In the genomic region with DNA sequence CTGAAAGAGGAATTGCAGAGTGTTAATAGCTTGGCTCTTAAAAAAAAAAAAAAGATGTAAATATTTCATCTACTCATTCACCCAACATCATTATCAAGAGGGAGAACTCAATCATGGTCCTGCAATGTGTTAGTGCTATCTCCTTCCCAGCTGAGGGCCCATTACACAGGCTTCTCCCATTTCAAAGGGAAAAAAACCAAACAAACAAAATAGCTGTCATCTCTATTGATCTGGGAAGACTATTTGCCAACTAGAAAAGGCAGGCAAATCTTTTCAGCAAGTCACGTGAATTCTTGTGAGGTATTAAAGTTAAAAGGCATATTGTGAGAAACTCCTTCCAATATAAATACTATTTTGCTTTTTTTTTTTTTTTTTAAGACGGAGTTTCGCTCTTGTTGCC, we compare ENCODE assay signal across 1 cellular context.
TF ChIP-seq lines count a peak whose summit lies in the region.

No MANE protein-coding gene starts in this region.

TF ChIP-seq in HepG2, 621 proteins besides CTCF, POLR2A, EP300 and RAD21 (continued from another document and continues in another):
- TF ChIP-seq, protein P1, sequence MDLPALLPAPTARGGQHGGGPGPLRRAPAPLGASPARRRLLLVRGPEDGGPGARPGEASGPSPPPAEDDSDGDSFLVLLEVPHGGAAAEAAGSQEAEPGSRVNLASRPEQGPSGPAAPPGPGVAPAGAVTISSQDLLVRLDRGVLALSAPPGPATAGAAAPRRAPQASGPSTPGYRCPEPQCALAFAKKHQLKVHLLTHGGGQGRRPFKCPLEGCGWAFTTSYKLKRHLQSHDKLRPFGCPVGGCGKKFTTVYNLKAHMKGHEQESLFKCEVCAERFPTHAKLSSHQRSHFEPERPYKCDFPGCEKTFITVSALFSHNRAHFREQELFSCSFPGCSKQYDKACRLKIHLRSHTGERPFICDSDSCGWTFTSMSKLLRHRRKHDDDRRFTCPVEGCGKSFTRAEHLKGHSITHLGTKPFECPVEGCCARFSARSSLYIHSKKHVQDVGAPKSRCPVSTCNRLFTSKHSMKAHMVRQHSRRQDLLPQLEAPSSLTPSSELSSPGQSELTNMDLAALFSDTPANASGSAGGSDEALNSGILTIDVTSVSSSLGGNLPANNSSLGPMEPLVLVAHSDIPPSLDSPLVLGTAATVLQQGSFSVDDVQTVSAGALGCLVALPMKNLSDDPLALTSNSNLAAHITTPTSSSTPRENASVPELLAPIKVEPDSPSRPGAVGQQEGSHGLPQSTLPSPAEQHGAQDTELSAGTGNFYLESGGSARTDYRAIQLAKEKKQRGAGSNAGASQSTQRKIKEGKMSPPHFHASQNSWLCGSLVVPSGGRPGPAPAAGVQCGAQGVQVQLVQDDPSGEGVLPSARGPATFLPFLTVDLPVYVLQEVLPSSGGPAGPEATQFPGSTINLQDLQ (CRISPR knock-in tag; IDR thresholded peaks at IDR 0.05) = no peak
- TF ChIP-seq ZFP36 (IDR thresholded peaks at IDR 0.05; ENCODE audit: borderline replicate concordance, low read depth, low read length, partially characterized antibody) (no peak), NKX3-1 (CRISPR knock-in tag; IDR thresholded peaks at IDR 0.05) (no peak), SRSF4 (IDR thresholded peaks at IDR 0.05; ENCODE audit: low read depth, low read length, poor library complexity, severe bottlenecking) (no peak), NR2C2 (CRISPR knock-in tag; IDR thresholded peaks at IDR 0.05; ENCODE audit: borderline replicate concordance) (no peak), REPIN1 (CRISPR knock-in tag; IDR thresholded peaks at IDR 0.05; ENCODE audit: borderline replicate concordance, low read depth) (peak; percentile 21; the same call in 1 of the 2 replicates), ESRRA (CRISPR knock-in tag; IDR thresholded peaks at IDR 0.05; ENCODE audit: low read depth) (no peak), ZNF670 (CRISPR knock-in tag; IDR thresholded peaks at IDR 0.05; ENCODE audit: borderline replicate concordance) (0 out of 2 replicates have a peak, but pooled peaks have one; percentile 27), MYC (CRISPR knock-in tag; IDR thresholded peaks at IDR 0.05; ENCODE audit: borderline replicate concordance) (no peak), ZNF616 (CRISPR knock-in tag; IDR thresholded peaks at IDR 0.05; ENCODE audit: low read depth) (no peak), CEBPG (CRISPR knock-in tag; IDR thresholded peaks at IDR 0.05) (0 out of 2 replicates have a peak, but pooled peaks have one; percentile 22), ETV6 (CRISPR knock-in tag; conservative IDR thresholded peaks at IDR 0.05) (no peak), NFYB (CRISPR knock-in tag; IDR thresholded peaks at IDR 0.05) (no peak), TEAD2 (CRISPR knock-in tag; IDR thresholded peaks at IDR 0.05) (no peak), TBX3 (IDR thresholded peaks at IDR 0.05; ENCODE audit: borderline replicate concordance) (peak; percentile 96), ZSCAN25 (CRISPR knock-in tag; IDR thresholded peaks at IDR 0.05) (no peak), EZH2 (conservative IDR thresholded peaks at IDR 0.05; ENCODE audit: low read depth, low read length) (no peak), ZNF343 (CRISPR knock-in tag; IDR thresholded peaks at IDR 0.05) (no peak), MEIS2 (CRISPR knock-in tag; IDR thresholded peaks at IDR 0.05) (no peak), ZBTB21 (CRISPR knock-in tag; IDR thresholded peaks at IDR 0.05) (no peak), ZNF737 (CRISPR knock-in tag; IDR thresholded peaks at IDR 0.05; ENCODE audit: borderline replicate concordance) (no peak), ZNF296 (CRISPR knock-in tag; conservative IDR thresholded peaks at IDR 0.05) (no peak), MIER3 (CRISPR knock-in tag; IDR thresholded peaks at IDR 0.05; ENCODE audit: borderline replicate concordance) (peak; percentile 47; the same call in 1 of the 2 replicates), ZNF546 (CRISPR knock-in tag; conservative IDR thresholded peaks at IDR 0.05) (no peak), ZNF143 (CRISPR knock-in tag; IDR thresholded peaks at IDR 0.05) (no peak), ZNF34 (CRISPR knock-in tag; IDR thresholded peaks at IDR 0.05; ENCODE audit: borderline replicate concordance) (no peak), ZNF441 (CRISPR knock-in tag; IDR thresholded peaks at IDR 0.05; ENCODE audit: borderline replicate concordance) (no peak), MED1 (CRISPR knock-in tag; IDR thresholded peaks at IDR 0.05) (peak; percentile 72), GPN1 (CRISPR knock-in tag; IDR thresholded peaks at IDR 0.05; ENCODE audit: borderline replicate concordance) (no peak), HDAC1 (CRISPR knock-in tag; IDR thresholded peaks at IDR 0.05) (peak; percentile 83), HMG20A (CRISPR knock-in tag; IDR thresholded peaks at IDR 0.05; ENCODE audit: borderline replicate concordance) (peak; percentile 70; the same call in 1 of the 2 replicates), KAT7 (CRISPR knock-in tag; IDR thresholded peaks at IDR 0.05; ENCODE audit: borderline replicate concordance) (no peak)
- TF ChIP-seq, protein P2, sequence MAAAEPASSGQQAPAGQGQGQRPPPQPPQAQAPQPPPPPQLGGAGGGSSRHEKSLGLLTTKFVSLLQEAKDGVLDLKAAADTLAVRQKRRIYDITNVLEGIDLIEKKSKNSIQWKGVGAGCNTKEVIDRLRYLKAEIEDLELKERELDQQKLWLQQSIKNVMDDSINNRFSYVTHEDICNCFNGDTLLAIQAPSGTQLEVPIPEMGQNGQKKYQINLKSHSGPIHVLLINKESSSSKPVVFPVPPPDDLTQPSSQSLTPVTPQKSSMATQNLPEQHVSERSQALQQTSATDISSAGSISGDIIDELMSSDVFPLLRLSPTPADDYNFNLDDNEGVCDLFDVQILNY (CRISPR knock-in tag; conservative IDR thresholded peaks at IDR 0.05) = no peak
- TF ChIP-seq, protein P3, sequence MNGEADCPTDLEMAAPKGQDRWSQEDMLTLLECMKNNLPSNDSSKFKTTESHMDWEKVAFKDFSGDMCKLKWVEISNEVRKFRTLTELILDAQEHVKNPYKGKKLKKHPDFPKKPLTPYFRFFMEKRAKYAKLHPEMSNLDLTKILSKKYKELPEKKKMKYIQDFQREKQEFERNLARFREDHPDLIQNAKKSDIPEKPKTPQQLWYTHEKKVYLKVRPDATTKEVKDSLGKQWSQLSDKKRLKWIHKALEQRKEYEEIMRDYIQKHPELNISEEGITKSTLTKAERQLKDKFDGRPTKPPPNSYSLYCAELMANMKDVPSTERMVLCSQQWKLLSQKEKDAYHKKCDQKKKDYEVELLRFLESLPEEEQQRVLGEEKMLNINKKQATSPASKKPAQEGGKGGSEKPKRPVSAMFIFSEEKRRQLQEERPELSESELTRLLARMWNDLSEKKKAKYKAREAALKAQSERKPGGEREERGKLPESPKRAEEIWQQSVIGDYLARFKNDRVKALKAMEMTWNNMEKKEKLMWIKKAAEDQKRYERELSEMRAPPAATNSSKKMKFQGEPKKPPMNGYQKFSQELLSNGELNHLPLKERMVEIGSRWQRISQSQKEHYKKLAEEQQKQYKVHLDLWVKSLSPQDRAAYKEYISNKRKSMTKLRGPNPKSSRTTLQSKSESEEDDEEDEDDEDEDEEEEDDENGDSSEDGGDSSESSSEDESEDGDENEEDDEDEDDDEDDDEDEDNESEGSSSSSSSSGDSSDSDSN (CRISPR knock-in tag; IDR thresholded peaks at IDR 0.05) = no peak
- TF ChIP-seq, protein P4, sequence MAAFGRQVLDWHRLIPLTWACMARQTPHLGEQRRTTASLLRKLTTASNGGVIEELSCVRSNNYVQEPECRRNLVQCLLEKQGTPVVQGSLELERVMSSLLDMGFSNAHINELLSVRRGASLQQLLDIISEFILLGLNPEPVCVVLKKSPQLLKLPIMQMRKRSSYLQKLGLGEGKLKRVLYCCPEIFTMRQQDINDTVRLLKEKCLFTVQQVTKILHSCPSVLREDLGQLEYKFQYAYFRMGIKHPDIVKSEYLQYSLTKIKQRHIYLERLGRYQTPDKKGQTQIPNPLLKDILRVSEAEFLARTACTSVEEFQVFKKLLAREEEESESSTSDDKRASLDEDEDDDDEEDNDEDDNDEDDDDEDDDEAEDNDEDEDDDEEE (CRISPR knock-in tag; IDR thresholded peaks at IDR 0.05) = no peak
- TF ChIP-seq, protein P5, sequence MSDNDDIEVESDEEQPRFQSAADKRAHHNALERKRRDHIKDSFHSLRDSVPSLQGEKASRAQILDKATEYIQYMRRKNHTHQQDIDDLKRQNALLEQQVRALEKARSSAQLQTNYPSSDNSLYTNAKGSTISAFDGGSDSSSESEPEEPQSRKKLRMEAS (IDR thresholded peaks at IDR 0.05) = peak; percentile 22; the same call in 1 of the 2 replicates
- TF ChIP-seq, protein P6, sequence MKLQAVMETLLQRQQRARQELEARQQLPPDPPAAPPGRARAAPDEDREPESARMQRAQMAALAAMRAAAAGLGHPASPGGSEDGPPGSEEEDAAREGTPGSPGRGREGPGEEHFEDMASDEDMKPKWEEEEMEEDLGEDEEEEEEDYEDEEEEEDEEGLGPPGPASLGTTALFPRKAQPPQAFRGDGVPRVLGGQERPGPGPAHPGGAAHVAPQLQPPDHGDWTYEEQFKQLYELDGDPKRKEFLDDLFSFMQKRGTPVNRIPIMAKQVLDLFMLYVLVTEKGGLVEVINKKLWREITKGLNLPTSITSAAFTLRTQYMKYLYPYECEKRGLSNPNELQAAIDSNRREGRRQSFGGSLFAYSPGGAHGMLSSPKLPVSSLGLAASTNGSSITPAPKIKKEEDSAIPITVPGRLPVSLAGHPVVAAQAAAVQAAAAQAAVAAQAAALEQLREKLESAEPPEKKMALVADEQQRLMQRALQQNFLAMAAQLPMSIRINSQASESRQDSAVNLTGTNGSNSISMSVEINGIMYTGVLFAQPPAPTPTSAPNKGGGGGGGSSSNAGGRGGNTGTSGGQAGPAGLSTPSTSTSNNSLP (IDR thresholded peaks at IDR 0.05; ENCODE audit: low read depth, low read length) = peak; percentile 54; the same call in 1 of the 2 replicates
- TF ChIP-seq, protein P7, sequence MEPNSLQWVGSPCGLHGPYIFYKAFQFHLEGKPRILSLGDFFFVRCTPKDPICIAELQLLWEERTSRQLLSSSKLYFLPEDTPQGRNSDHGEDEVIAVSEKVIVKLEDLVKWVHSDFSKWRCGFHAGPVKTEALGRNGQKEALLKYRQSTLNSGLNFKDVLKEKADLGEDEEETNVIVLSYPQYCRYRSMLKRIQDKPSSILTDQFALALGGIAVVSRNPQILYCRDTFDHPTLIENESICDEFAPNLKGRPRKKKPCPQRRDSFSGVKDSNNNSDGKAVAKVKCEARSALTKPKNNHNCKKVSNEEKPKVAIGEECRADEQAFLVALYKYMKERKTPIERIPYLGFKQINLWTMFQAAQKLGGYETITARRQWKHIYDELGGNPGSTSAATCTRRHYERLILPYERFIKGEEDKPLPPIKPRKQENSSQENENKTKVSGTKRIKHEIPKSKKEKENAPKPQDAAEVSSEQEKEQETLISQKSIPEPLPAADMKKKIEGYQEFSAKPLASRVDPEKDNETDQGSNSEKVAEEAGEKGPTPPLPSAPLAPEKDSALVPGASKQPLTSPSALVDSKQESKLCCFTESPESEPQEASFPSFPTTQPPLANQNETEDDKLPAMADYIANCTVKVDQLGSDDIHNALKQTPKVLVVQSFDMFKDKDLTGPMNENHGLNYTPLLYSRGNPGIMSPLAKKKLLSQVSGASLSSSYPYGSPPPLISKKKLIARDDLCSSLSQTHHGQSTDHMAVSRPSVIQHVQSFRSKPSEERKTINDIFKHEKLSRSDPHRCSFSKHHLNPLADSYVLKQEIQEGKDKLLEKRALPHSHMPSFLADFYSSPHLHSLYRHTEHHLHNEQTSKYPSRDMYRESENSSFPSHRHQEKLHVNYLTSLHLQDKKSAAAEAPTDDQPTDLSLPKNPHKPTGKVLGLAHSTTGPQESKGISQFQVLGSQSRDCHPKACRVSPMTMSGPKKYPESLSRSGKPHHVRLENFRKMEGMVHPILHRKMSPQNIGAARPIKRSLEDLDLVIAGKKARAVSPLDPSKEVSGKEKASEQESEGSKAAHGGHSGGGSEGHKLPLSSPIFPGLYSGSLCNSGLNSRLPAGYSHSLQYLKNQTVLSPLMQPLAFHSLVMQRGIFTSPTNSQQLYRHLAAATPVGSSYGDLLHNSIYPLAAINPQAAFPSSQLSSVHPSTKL (CRISPR knock-in tag; IDR thresholded peaks at IDR 0.05) = peak; percentile 96
- TF ChIP-seq, protein P8, sequence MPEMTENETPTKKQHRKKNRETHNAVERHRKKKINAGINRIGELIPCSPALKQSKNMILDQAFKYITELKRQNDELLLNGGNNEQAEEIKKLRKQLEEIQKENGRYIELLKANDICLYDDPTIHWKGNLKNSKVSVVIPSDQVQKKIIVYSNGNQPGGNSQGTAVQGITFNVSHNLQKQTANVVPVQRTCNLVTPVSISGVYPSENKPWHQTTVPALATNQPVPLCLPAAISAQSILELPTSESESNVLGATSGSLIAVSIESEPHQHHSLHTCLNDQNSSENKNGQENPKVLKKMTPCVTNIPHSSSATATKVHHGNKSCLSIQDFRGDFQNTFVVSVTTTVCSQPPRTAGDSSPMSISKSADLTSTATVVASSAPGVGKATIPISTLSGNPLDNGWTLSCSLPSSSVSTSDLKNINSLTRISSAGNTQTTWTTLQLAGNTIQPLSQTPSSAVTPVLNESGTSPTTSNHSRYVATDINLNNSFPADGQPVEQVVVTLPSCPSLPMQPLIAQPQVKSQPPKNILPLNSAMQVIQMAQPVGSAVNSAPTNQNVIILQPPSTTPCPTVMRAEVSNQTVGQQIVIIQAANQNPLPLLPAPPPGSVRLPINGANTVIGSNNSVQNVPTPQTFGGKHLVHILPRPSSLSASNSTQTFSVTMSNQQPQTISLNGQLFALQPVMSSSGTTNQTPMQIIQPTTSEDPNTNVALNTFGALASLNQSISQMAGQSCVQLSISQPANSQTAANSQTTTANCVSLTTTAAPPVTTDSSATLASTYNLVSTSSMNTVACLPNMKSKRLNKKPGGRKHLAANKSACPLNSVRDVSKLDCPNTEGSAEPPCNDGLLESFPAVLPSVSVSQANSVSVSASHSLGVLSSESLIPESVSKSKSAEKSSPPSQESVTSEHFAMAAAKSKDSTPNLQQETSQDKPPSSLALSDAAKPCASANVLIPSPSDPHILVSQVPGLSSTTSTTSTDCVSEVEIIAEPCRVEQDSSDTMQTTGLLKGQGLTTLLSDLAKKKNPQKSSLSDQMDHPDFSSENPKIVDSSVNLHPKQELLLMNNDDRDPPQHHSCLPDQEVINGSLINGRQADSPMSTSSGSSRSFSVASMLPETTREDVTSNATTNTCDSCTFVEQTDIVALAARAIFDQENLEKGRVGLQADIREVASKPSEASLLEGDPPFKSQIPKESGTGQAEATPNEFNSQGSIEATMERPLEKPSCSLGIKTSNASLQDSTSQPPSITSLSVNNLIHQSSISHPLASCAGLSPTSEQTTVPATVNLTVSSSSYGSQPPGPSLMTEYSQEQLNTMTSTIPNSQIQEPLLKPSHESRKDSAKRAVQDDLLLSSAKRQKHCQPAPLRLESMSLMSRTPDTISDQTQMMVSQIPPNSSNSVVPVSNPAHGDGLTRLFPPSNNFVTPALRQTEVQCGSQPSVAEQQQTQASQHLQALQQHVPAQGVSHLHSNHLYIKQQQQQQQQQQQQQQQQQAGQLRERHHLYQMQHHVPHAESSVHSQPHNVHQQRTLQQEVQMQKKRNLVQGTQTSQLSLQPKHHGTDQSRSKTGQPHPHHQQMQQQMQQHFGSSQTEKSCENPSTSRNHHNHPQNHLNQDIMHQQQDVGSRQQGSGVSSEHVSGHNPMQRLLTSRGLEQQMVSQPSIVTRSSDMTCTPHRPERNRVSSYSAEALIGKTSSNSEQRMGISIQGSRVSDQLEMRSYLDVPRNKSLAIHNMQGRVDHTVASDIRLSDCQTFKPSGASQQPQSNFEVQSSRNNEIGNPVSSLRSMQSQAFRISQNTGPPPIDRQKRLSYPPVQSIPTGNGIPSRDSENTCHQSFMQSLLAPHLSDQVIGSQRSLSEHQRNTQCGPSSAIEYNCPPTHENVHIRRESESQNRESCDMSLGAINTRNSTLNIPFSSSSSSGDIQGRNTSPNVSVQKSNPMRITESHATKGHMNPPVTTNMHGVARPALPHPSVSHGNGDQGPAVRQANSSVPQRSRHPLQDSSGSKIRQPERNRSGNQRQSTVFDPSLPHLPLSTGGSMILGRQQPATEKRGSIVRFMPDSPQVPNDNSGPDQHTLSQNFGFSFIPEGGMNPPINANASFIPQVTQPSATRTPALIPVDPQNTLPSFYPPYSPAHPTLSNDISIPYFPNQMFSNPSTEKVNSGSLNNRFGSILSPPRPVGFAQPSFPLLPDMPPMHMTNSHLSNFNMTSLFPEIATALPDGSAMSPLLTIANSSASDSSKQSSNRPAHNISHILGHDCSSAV (CRISPR knock-in tag; IDR thresholded peaks at IDR 0.05; ENCODE audit: borderline replicate concordance) = no peak
